1 cellular context compared by ENCODE assay signal in the genomic region with DNA sequence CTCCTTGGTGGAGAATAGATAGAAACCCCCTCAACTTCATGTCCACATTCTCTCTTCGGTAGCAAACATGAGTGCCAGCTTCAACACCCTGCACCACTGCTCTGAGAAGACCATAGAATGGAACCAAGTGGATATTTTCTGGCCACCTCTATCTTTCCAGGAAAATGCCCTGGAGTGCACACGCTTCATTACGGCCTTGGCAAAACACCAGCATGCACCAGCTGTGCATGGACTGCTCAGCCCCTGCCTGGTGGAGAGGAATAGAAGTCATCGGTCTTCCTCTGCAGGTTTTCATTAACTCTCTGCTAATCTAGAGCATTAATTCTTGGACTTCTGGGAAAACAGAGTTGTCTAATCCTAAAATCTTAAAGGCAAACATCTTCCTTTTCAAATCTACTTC.
TF ChIP-seq lines count a peak whose summit lies in the region.

No MANE protein-coding gene starts in this region.

TF ChIP-seq in HepG2, 621 proteins besides CTCF, POLR2A, EP300 and RAD21 (continued from another document):
- TF ChIP-seq, protein P1, sequence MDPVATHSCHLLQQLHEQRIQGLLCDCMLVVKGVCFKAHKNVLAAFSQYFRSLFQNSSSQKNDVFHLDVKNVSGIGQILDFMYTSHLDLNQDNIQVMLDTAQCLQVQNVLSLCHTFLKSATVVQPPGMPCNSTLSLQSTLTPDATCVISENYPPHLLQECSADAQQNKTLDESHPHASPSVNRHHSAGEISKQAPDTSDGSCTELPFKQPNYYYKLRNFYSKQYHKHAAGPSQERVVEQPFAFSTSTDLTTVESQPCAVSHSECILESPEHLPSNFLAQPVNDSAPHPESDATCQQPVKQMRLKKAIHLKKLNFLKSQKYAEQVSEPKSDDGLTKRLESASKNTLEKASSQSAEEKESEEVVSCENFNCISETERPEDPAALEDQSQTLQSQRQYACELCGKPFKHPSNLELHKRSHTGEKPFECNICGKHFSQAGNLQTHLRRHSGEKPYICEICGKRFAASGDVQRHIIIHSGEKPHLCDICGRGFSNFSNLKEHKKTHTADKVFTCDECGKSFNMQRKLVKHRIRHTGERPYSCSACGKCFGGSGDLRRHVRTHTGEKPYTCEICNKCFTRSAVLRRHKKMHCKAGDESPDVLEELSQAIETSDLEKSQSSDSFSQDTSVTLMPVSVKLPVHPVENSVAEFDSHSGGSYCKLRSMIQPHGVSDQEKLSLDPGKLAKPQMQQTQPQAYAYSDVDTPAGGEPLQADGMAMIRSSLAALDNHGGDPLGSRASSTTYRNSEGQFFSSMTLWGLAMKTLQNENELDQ (CRISPR knock-in tag; IDR thresholded peaks at IDR 0.05; ENCODE audit: borderline replicate concordance): no peak
- TF ChIP-seq HMGA1 (CRISPR knock-in tag; conservative IDR thresholded peaks at IDR 0.05) (no peak), ARID2 (CRISPR knock-in tag; IDR thresholded peaks at IDR 0.05; ENCODE audit: borderline replicate concordance) (no peak), NFE2 (CRISPR knock-in tag; IDR thresholded peaks at IDR 0.05) (no peak), KLF6 (CRISPR knock-in tag; IDR thresholded peaks at IDR 0.05) (no peak)
- TF ChIP-seq, protein P2, sequence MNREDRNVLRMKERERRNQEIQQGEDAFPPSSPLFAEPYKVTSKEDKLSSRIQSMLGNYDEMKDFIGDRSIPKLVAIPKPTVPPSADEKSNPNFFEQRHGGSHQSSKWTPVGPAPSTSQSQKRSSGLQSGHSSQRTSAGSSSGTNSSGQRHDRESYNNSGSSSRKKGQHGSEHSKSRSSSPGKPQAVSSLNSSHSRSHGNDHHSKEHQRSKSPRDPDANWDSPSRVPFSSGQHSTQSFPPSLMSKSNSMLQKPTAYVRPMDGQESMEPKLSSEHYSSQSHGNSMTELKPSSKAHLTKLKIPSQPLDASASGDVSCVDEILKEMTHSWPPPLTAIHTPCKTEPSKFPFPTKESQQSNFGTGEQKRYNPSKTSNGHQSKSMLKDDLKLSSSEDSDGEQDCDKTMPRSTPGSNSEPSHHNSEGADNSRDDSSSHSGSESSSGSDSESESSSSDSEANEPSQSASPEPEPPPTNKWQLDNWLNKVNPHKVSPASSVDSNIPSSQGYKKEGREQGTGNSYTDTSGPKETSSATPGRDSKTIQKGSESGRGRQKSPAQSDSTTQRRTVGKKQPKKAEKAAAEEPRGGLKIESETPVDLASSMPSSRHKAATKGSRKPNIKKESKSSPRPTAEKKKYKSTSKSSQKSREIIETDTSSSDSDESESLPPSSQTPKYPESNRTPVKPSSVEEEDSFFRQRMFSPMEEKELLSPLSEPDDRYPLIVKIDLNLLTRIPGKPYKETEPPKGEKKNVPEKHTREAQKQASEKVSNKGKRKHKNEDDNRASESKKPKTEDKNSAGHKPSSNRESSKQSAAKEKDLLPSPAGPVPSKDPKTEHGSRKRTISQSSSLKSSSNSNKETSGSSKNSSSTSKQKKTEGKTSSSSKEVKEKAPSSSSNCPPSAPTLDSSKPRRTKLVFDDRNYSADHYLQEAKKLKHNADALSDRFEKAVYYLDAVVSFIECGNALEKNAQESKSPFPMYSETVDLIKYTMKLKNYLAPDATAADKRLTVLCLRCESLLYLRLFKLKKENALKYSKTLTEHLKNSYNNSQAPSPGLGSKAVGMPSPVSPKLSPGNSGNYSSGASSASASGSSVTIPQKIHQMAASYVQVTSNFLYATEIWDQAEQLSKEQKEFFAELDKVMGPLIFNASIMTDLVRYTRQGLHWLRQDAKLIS (CRISPR knock-in tag; IDR thresholded peaks at IDR 0.05): no peak
